ENCODE assay signal across 9 cellular contexts in the genomic region with DNA sequence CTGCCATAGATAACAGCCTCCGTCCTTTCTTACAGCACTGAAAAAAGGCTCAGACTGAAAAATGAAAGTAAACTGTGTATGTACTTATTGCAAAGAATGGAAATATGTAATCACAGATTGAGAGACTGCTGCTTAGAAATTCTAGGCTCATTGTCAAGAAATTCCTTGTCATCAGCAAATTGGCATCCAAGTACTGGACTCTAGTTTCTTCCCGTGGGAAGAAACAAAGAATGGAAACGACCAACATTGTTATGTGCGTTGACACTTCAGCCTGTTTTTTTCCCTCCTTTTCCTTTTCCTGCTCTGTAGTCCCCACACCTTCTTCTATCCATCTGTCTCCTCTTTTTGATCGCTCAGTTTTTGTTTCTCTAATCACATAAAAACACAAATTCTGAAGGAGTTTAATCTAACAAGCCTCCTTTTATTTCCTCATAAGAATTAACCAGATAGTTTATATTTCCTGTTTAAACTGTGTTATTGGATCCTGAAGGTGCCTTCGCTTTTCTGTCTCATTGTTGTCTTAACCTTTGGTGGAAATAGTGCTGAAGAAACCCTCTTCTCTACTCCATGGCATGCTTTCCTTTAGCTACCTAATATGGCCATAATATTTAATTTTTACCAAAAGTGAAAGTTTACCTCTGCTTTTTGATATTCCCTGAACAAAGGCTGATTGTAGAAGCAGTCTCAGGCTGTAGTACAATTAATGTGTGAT. TPM values are rescaled to one million over a fixed set of nuclear protein-coding genes. Genes with fewer than 3 reads are reported as not detected.
A peak's percentile ranks its signal among the peaks of the same experiment; 100 is the strongest.
DNase-seq lines count a peak whose midpoint lies in the region; ATAC-seq, FAIRE-seq and TF ChIP-seq lines count a peak whose summit lies in the region.
"Had no signal": no experiment of that assay in that cellular context is flagged by ENCODE, and none has a peak within 500 bp of the region (broad histone marks: within the 10 kb centered on the region; RNA-seq: fewer than 3 reads in every experiment).

No MANE protein-coding gene starts in this region.

- POLR2A ChIA-PET in A549 (lab: Yijun Ruan, JAX), result no interaction called here

- no peak for TF ChIP-seq POLR2A in A549 (IDR thresholded peaks at IDR 0.05; ENCODE audit: low read length)

- peak overlapping the region; percentile 28 for H3K4me3 Mint-ChIP-seq in dendritic cell treated with granulocyte-macrophage colony-stimulating factor and Interleukin-4, amounts not matched to agents 40 ng/mL and 50 ng/mL, for 4 days

- H3K36me3 ChIP-seq in SJCRH30, result no peaks in the 10 kb centered on the region

- no peaks in the 10 kb centered on the region for H3K27me3 ChIP-seq in SJCRH30

- TF ChIP-seq EP300 in A549 (IDR thresholded peaks at IDR 0.05), result no peak

- H3K27ac ChIP-seq in A549, result no peak overlapping the region
- H3K27ac ChIP-seq in SJCRH30, result no peak overlapping the region

- H3K9me3 ChIP-seq in A549 (no peaks in the 10 kb centered on the region), SJCRH30 (replicated peaks) (no peaks in the 10 kb centered on the region)

- no peak for TF ChIP-seq RAD21 in A549 (conservative IDR thresholded peaks at IDR 0.05 in 1 of 2, IDR thresholded peaks at IDR 0.05 in 1 of 2)

- peak in 1 of 2 experiments; percentile 25; a peak in 1 of 6 replicates for ATAC-seq in A549
- ATAC-seq in GM18868 (IDR thresholded peaks at IDR 0.05; ENCODE audit: unreplicated experiment), result peak; percentile 74
- peak; percentile 77 for ATAC-seq in omental fat pad (ENCODE audit: low FRiP score)

- WGBS in A549 (ENCODE audit: missing lambda C conversion rate), result 16% methylated on average over 6 of the region's 6 CpGs

- peaks cover 20% of the 10 kb centered on the region for H3K4me1 Mint-ChIP-seq in dendritic cell treated with granulocyte-macrophage colony-stimulating factor and Interleukin-4, amounts not matched to agents 40 ng/mL and 50 ng/mL, for 4 days (ENCODE audit: low read depth)

- no peaks in the 10 kb centered on the region for H3K36me3 Mint-ChIP-seq in dendritic cell treated with granulocyte-macrophage colony-stimulating factor and Interleukin-4, amounts not matched to agents 40 ng/mL and 50 ng/mL, for 4 days (ENCODE audit: low read depth)

- intact Hi-C loops in dendritic cell treated with granulocyte-macrophage colony-stimulating factor and Interleukin-4, amounts not matched to agents 40 ng/mL and 50 ng/mL, for 4 days (cut with micrococcal nuclease), result no loop called here

- H3K4me1 ChIP-seq in A549 (no peaks in the 10 kb centered on the region), SJCRH30 (no peaks in the 10 kb centered on the region)

- no peak overlapping the region for H3K27ac Mint-ChIP-seq in dendritic cell treated with granulocyte-macrophage colony-stimulating factor and Interleukin-4, amounts not matched to agents 40 ng/mL and 50 ng/mL, for 4 days

- DNase-seq in A549 (ENCODE audit: low read depth in 1 of 2, low spot score in 1 of 2) (no peak), M059J (ENCODE audit: low read depth) (peak; percentile 72), omental fat pad (ENCODE audit: low spot score) (no peak), H4 (ENCODE audit: low spot score) (no peak), SJCRH30 (no peak), DMS79 treated with DMSO at 0.1 percent for 48 hours (lab: John Stamatoyannopoulos, UW) (no peak)

- no peaks in the 10 kb centered on the region for H3K9me3 Mint-ChIP-seq in dendritic cell treated with granulocyte-macrophage colony-stimulating factor and Interleukin-4, amounts not matched to agents 40 ng/mL and 50 ng/mL, for 4 days

- no peak for FAIRE-seq in A549 (lab: Jason Lieb, UNC)
- FAIRE-seq: endometrium had no signal

- H3K27me3 Mint-ChIP-seq in dendritic cell treated with granulocyte-macrophage colony-stimulating factor and Interleukin-4, amounts not matched to agents 40 ng/mL and 50 ng/mL, for 4 days, result no peaks in the 10 kb centered on the region

- H3K4me2 ChIP-seq in A549, result peak overlapping the region; percentile 44

- CTCF ChIA-PET in A549 (lab: Yijun Ruan, JAX), result no interaction called here

- peak overlapping the region; percentile 23 for H3K4me3 ChIP-seq in A549
- no peak overlapping the region for H3K4me3 ChIP-seq in SJCRH30

- no peak for TF ChIP-seq CTCF in A549 (IDR thresholded peaks at IDR 0.05)
- TF ChIP-seq CTCF in omental fat pad (IDR thresholded peaks at IDR 0.05), result no peak

TF ChIP-seq in A549, 52 proteins besides CTCF, POLR2A, EP300 and RAD21:
- no peak for TF ChIP-seq FOXS1 (CRISPR knock-in tag; IDR thresholded peaks at IDR 0.05)
- TF ChIP-seq, protein P1, sequence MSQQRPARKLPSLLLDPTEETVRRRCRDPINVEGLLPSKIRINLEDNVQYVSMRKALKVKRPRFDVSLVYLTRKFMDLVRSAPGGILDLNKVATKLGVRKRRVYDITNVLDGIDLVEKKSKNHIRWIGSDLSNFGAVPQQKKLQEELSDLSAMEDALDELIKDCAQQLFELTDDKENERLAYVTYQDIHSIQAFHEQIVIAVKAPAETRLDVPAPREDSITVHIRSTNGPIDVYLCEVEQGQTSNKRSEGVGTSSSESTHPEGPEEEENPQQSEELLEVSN (IDR thresholded peaks at IDR 0.05; ENCODE audit: borderline replicate concordance, low read depth), result no peak
- no peak for TF ChIP-seq GATA3 (IDR thresholded peaks at IDR 0.05; ENCODE audit: borderline replicate concordance)
- no peak for TF ChIP-seq HOXB13 (CRISPR knock-in tag; IDR thresholded peaks at IDR 0.05; ENCODE audit: low read depth)
- TF ChIP-seq NPAS2 (CRISPR knock-in tag; IDR thresholded peaks at IDR 0.05; ENCODE audit: borderline replicate concordance), result no peak
- TF ChIP-seq HOXA7 (CRISPR knock-in tag; IDR thresholded peaks at IDR 0.05), result no peak
- TF ChIP-seq ZNF302 (CRISPR knock-in tag; IDR thresholded peaks at IDR 0.05), result no peak
- TF ChIP-seq MAFK (IDR thresholded peaks at IDR 0.05; ENCODE audit: partially characterized antibody), result no peak
- no peak for TF ChIP-seq ZFP36 (IDR thresholded peaks at IDR 0.05; ENCODE audit: borderline replicate concordance, partially characterized antibody)
- no peak for TF ChIP-seq PHF8 (IDR thresholded peaks at IDR 0.05; ENCODE audit: borderline replicate concordance, low read depth)
- TF ChIP-seq NR3C1 (IDR thresholded peaks at IDR 0.05), result no peak
- no peak for TF ChIP-seq TFCP2L1 (CRISPR knock-in tag; IDR thresholded peaks at IDR 0.05)
- TF ChIP-seq CHD2 (IDR thresholded peaks at IDR 0.05; ENCODE audit: low read length, partially characterized antibody), result no peak
- TF ChIP-seq EHF (CRISPR knock-in tag; IDR thresholded peaks at IDR 0.05), result no peak
- no peak for TF ChIP-seq SREBF2 (IDR thresholded peaks at IDR 0.05)
- no peak for TF ChIP-seq CBX2 (IDR thresholded peaks at IDR 0.05; ENCODE audit: borderline replicate concordance, low read depth)
- TF ChIP-seq, protein P2, sequence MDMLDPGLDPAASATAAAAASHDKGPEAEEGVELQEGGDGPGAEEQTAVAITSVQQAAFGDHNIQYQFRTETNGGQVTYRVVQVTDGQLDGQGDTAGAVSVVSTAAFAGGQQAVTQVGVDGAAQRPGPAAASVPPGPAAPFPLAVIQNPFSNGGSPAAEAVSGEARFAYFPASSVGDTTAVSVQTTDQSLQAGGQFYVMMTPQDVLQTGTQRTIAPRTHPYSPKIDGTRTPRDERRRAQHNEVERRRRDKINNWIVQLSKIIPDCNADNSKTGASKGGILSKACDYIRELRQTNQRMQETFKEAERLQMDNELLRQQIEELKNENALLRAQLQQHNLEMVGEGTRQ (IDR thresholded peaks at IDR 0.05), result no peak
- no peak for TF ChIP-seq FOSL2 (IDR thresholded peaks at IDR 0.05)
- no peak for TF ChIP-seq FOSL2 (CRISPR knock-in tag; IDR thresholded peaks at IDR 0.05)
- TF ChIP-seq ZC3H11A (IDR thresholded peaks at IDR 0.05), result no peak
- TF ChIP-seq HDAC2 (IDR thresholded peaks at IDR 0.05), result no peak

RNA-seq across cellular contexts. Expression of gene CASP12, which starts 20.0 kb away (rescaled TPM):
- polyA plus RNA-seq in A549 (2011; rRNA removed) (not detected in 2 replicates), A549 (2017; fragmentation: RNase III; extraction: RNeasy Plus Mini Kit Qiagen cat#74134 plus additional on column Dnase treatment) (not detected in 3 replicates)
- polyA plus RNA-seq in A549 (2012; cell fraction: cytosol; rRNA removed), result not detected in 2 replicates
- not detected in 2 replicates for polyA plus RNA-seq in A549 (2012; cell fraction: nucleus; rRNA removed)
- not detected in 2 replicates for polyA minus RNA-seq in A549 (2011; rRNA and poly(A)+ RNA removed)
- 0.20 TPM in 1 of 2 replicates, not detected in the other for total RNA-seq in M059J (2014; rRNA removed; shearing (Covaris generic))
- total RNA-seq in omental fat pad, result 1 to 10 TPM in 2 of 4 donors, under 1 TPM in 1, not detected in 1; 0.65 to 5.5 (median 2.4) TPM
- 0.04 TPM in 1 of 2 replicates, not detected in the other for total RNA-seq in H4 (2014; rRNA removed; shearing (Covaris generic))
- total RNA-seq in SJCRH30 (2014; rRNA removed; shearing (Covaris generic)), result not detected in 2 replicates

RNA-seq across cellular contexts. Expression of gene CASP4, which starts 50.1 kb away (rescaled TPM):
- polyA plus RNA-seq in A549 (2011; rRNA removed) (9.7 and 10.8 TPM in 2 replicates), A549 (2017; fragmentation: RNase III; extraction: RNeasy Plus Mini Kit Qiagen cat#74134 plus additional on column Dnase treatment) (5.5 to 8.2 TPM (median 6.3 TPM) in 3 replicates)
- 1.8 and 1.9 TPM in 2 replicates for polyA plus RNA-seq in A549 (2012; cell fraction: cytosol; rRNA removed)
- polyA plus RNA-seq in A549 (2012; cell fraction: nucleus; rRNA removed), result 0.55 and 1.1 TPM in 2 replicates
- 4.3 and 5.0 TPM in 2 replicates for polyA minus RNA-seq in A549 (2011; rRNA and poly(A)+ RNA removed)
- total RNA-seq in M059J (2014; rRNA removed; shearing (Covaris generic)), result 149 and 209 TPM in 2 replicates
- total RNA-seq in omental fat pad, result 100 to 1,000 TPM; 122 to 297 (median 226) TPM
- 264 and 319 TPM in 2 replicates for total RNA-seq in H4 (2014; rRNA removed; shearing (Covaris generic))
- total RNA-seq in SJCRH30 (2014; rRNA removed; shearing (Covaris generic)), result 0.48 and 1.0 TPM in 2 replicates

Comparison
In these comparisons a context has a peak if more than half of its experiments do, and no peak if none do; other contexts are left out.
1. RNA of gene CASP4, which starts 50.1 kb away (total RNA-seq): 122 to 297 TPM in omental fat pad, 264 to 319 TPM in H4 and 149 to 209 TPM in M059J; 0.48 to 1.0 TPM in SJCRH30; every median in the first group is over 10 times any median in the second.